12 cellular contexts compared by ENCODE assay signal in the genomic region with DNA sequence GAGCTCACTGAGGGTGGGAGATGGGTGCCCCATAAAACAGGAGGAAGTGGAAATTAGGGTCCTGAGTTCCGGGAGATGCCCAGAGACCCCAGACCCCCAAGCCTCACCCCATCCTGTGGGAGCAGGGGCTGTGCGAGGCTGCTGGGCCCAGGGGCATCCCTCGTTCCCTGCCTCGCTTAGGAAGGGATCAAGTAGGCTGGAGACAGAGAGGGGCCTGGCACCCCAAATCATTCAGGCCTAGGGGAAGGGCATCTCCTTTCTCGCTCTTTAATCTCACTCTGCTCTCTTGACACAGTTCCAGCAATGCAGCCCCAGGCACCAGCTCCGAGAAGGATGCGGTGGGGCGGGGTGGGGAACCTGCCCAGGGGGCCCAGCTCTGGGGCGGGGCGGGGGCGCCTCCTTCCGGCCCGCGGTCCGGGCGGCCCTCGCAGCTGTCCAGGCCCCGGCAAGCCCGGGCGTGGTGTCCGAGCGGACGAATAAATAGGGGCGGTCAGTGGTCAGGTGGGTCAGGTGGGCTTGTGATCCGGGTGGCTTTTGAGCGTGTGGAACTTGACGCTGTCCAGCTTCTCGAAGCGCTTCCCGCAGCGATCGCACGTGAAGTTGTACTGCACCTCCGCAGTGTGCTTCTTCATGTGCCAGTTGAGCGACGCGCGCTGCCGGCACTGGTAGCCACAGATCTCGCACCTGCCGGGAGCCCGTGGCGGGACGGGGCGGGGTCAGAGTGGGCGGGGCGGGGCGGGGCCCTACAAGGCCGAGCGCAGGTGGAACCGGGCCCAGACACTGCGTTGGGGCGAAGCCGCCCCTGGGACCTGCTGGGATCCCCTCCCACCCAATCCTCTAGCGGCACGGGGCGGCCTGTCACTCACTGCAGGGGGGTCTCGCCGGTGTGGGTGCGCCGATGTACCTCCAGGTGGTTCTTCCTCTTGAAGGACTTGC. TPM values are rescaled to one million over a fixed set of nuclear protein-coding genes. Genes with fewer than 3 reads are reported as not detected.
DNase-seq lines count a peak whose midpoint lies in the region; ATAC-seq and TF ChIP-seq lines count a peak whose summit lies in the region.
"Had no signal": no experiment of that assay in that cellular context is flagged by ENCODE, and none has a peak within 500 bp of the region (broad histone marks: within the 10 kb centered on the region; RNA-seq: fewer than 3 reads in every experiment).

No MANE protein-coding gene starts in this region.

- POLR2A ChIA-PET in MCF 10A (lab: Yijun Ruan, JAX) = interaction anchor here (0.6 to 1.4 kb wide), 5 partner anchors 48 to 202 kb away, joined by 3 to 7 read pairs (median 4); a partner anchor contains a TSS

- TF ChIP-seq POLR2A in breast epithelium (IDR thresholded peaks at IDR 0.05) = no peak

- H3K9ac ChIP-seq in endodermal cell (ENCODE audit: extremely low read depth, low read length, poor library complexity, severe bottlenecking) = no peak overlapping the region

- H3K4me1 Mint-ChIP-seq in MCF 10A (ENCODE audit: insufficient read depth, unreplicated experiment) (peaks cover 6% of the 10 kb centered on the region), T-helper 17 cell (peaks cover 24% of the 10 kb centered on the region), endodermal cell (no peaks in the 10 kb centered on the region), type B pancreatic cell (ENCODE audit: unreplicated experiment) (peaks cover 4% of the 10 kb centered on the region), chondrocyte (ENCODE audit: low read depth) (peaks cover 13% of the 10 kb centered on the region)

- no peak for TF ChIP-seq CTCF in MCF 10A (IDR thresholded peaks at IDR 0.05; ENCODE audit: unreplicated experiment)
- no peak for TF ChIP-seq CTCF in breast epithelium (IDR thresholded peaks at IDR 0.05)
- TF ChIP-seq CTCF in endodermal cell (conservative IDR thresholded peaks at IDR 0.05) = no peak
- TF ChIP-seq CTCF in type B pancreatic cell (conservative IDR thresholded peaks at IDR 0.05) = no peak
- no peak for TF ChIP-seq CTCF in chondrocyte (IDR thresholded peaks at IDR 0.05)

- H3K4me1 ChIP-seq in breast epithelium (peaks cover 6 to 13% of the 10 kb centered on the region in 2 donors), endodermal cell (ENCODE audit: control insufficient read depth, insufficient read depth, low read length) (no peaks in the 10 kb centered on the region)

- no TSS peak for BruUV-seq in MCF 10A (replicated peaks; lab: Mats Ljungman, UMichigan)

- DNase-seq in MCF 10A (ENCODE audit: unreplicated experiment) = no peak
- no peak for DNase-seq in breast epithelium (ENCODE audit: low spot score in 2 of 2)
- no peak for DNase-seq in T-helper 17 cell
- peak; percentile 71 for DNase-seq in endodermal cell
- no peak for DNase-seq in type B pancreatic cell (ENCODE audit: extremely low spot score, unreplicated experiment)
- DNase-seq in chondrocyte (ENCODE audit: low spot score) = no peak

- CTCF ChIA-PET in MCF 10A (lab: Yijun Ruan, JAX) = interaction anchor here (0.5 to 2.5 kb wide), 32 partner anchors 8 to 1522 kb away, joined by 3 to 12 read pairs (median 4); a partner anchor contains a TSS

- H3K9me3 ChIP-seq in breast epithelium (no peaks in the 10 kb centered on the region), T-helper 17 cell (ENCODE audit: control insufficient read depth, low read length, poor library complexity, severe bottlenecking) (no peaks in the 10 kb centered on the region), endodermal cell (ENCODE audit: control insufficient read depth, low read length) (no peaks in the 10 kb centered on the region)
- H3K9me3 ChIP-seq: body of pancreas had no signal

- H3K36me3 Mint-ChIP-seq in MCF 10A (ENCODE audit: insufficient read depth, unreplicated experiment) = no peaks in the 10 kb centered on the region
- peaks cover 5% of the 10 kb centered on the region for H3K36me3 Mint-ChIP-seq in T-helper 17 cell (ENCODE audit: low read depth)
- H3K36me3 Mint-ChIP-seq in endodermal cell (ENCODE audit: low read depth) = peaks cover 12% of the 10 kb centered on the region
- H3K36me3 Mint-ChIP-seq in type B pancreatic cell = peaks cover 4% of the 10 kb centered on the region
- peaks cover 3% of the 10 kb centered on the region for H3K36me3 Mint-ChIP-seq in chondrocyte (ENCODE audit: low read depth)

- H3K4me3 Mint-ChIP-seq in MCF 10A (ENCODE audit: unreplicated experiment) (peak overlapping the region; percentile 28), T-helper 17 cell (peak overlapping the region; percentile 79), endodermal cell (no peak overlapping the region), type B pancreatic cell (peak overlapping the region; percentile 63), chondrocyte (ENCODE audit: unreplicated experiment) (no peak overlapping the region)

- no peak overlapping the region for H3K27ac Mint-ChIP-seq in MCF 10A (ENCODE audit: low read depth, unreplicated experiment)
- peak overlapping the region; percentile 34 for H3K27ac Mint-ChIP-seq in T-helper 17 cell
- H3K27ac Mint-ChIP-seq in endodermal cell = no peak overlapping the region
- H3K27ac Mint-ChIP-seq in type B pancreatic cell = no peak overlapping the region
- H3K27ac Mint-ChIP-seq in chondrocyte (ENCODE audit: unreplicated experiment) = no peak overlapping the region

- H3K9me3 Mint-ChIP-seq in MCF 10A (ENCODE audit: unreplicated experiment) (no peaks in the 10 kb centered on the region), endodermal cell (peaks cover 3% of the 10 kb centered on the region), type B pancreatic cell (no peaks in the 10 kb centered on the region), chondrocyte (ENCODE audit: low read depth) (no peaks in the 10 kb centered on the region)

- WGBS in endodermal cell (ENCODE audit: insufficient coverage in 1 of 2, insufficient read length in 1 of 2), 2 experiments = 91 to 100% methylated on average over 7 to 61 of the region's 61 CpGs

- H3K36me3 ChIP-seq in breast epithelium = no peaks in the 10 kb centered on the region
- no peaks in the 10 kb centered on the region for H3K36me3 ChIP-seq in endodermal cell (ENCODE audit: control insufficient read depth, insufficient read depth, low read length)

- intact Hi-C loops in MCF 10A (cut with micrococcal nuclease) (no loop called here), breast epithelium (cut with DNase I; ENCODE audit: low total_unique reads) (loop anchor here (1.0 to 10.0 kb wide), 2 partner anchors 20 to 189 kb away; a partner anchor contains a TSS)

- H3K27ac ChIP-seq in breast epithelium = no peak overlapping the region
- no peak overlapping the region for H3K27ac ChIP-seq in endodermal cell (ENCODE audit: low read depth, low read length)
- H3K27ac ChIP-seq: body of pancreas had no signal

- H3K27me3 ChIP-seq in breast epithelium (peaks cover 22 to 53% of the 10 kb centered on the region in 2 donors), endodermal cell (ENCODE audit: control insufficient read depth, insufficient read depth, low read length, poor library complexity, severe bottlenecking) (peaks cover 48% of the 10 kb centered on the region)

- ATAC-seq in T-helper 17 cell (no peak), GM21717 (IDR thresholded peaks at IDR 0.05; ENCODE audit: unreplicated experiment) (no peak), HG02938 (IDR thresholded peaks at IDR 0.05; ENCODE audit: unreplicated experiment) (no peak)

- no peak overlapping the region for H3K4me3 ChIP-seq in breast epithelium
- no peak overlapping the region for H3K4me3 ChIP-seq in endodermal cell (ENCODE audit: low read length)
- H3K4me3 ChIP-seq: body of pancreas had no signal

- H3K27me3 Mint-ChIP-seq in MCF 10A (ENCODE audit: insufficient read depth, unreplicated experiment) (no peaks in the 10 kb centered on the region), T-helper 17 cell (peaks cover 29% of the 10 kb centered on the region), endodermal cell (ENCODE audit: insufficient read depth) (peaks cover 43% of the 10 kb centered on the region), type B pancreatic cell (peaks cover 35% of the 10 kb centered on the region), chondrocyte (ENCODE audit: low read depth) (peaks cover 25% of the 10 kb centered on the region)

RNA-seq across cellular contexts. Expression of a gene that starts 2.6 kb away (rescaled TPM):
- 0.54 TPM in 1 of 2 replicates, not detected in the other for total RNA-seq in MCF 10A (2022)
- not detected for total RNA-seq in breast epithelium
- under 1 TPM in 1 of 2 donors, not detected in 1; 0.26 TPM for total RNA-seq in T-helper 17 cell
- total RNA-seq in endodermal cell = under 1 TPM in 1 of 2 donors, not detected in 1; 0.55 TPM
- 42.1 TPM for polyA plus RNA-seq in endodermal cell (2013, experiment 1 of 2)
- 37.5 TPM for polyA plus RNA-seq in endodermal cell (2013, experiment 2 of 2)
- total RNA-seq in type B pancreatic cell (ENCODE audit: low replicate concordance) = 1.7 and 3.3 TPM in 2 replicates
- 0.07 TPM in 1 of 3 replicates, not detected in the others for total RNA-seq in chondrocyte
- total RNA-seq: body of pancreas, mammary epithelial cell had no signal
- polyA plus RNA-seq: esophagus, mammary epithelial cell had no signal

RNA-seq across cellular contexts. Expression of a gene that starts 22.2 kb away (rescaled TPM):
- total RNA-seq in MCF 10A (2022) (7.7 and 8.7 TPM in 2 replicates), breast epithelium (10 to 100 TPM in 2 of 3 donors, 1 to 10 TPM in 1; 3.4 to 14.0 (median 10.8) TPM), T-helper 17 cell (10 to 100 TPM; 15.3 to 15.6 TPM), endodermal cell (10 to 100 TPM; 12.3 to 12.6 TPM), type B pancreatic cell (ENCODE audit: low replicate concordance) (11.5 and 13.4 TPM in 2 replicates), chondrocyte (6.8 to 8.6 TPM (median 8.2 TPM) in 3 replicates)
- 11.9 TPM for polyA plus RNA-seq in endodermal cell (2013, experiment 1 of 2)
- polyA plus RNA-seq in endodermal cell (2013, experiment 2 of 2) = 10.4 TPM

RNA-seq across cellular contexts. Expression of a gene that starts 45.5 kb away (rescaled TPM):
- total RNA-seq in MCF 10A (2022) (19.2 and 26.8 TPM in 2 replicates), breast epithelium (10 to 100 TPM; 37.0 to 56.0 (median 53.6) TPM), T-helper 17 cell (10 to 100 TPM; 22.6 to 23.9 TPM), endodermal cell (10 to 100 TPM; 24.7 to 26.2 TPM), type B pancreatic cell (ENCODE audit: low replicate concordance) (40.8 and 42.1 TPM in 2 replicates), chondrocyte (20.3 to 27.9 TPM (median 20.5 TPM) in 3 replicates)
- 39.6 TPM for polyA plus RNA-seq in endodermal cell (2013, experiment 1 of 2)
- 30.5 TPM for polyA plus RNA-seq in endodermal cell (2013, experiment 2 of 2)

RNA-seq across cellular contexts. Expression of a gene that starts 48.0 kb away (rescaled TPM):
- total RNA-seq in MCF 10A (2022) = 224 and 257 TPM in 2 replicates
- 10 to 100 TPM; 69.5 to 95.9 (median 92.1) TPM for total RNA-seq in breast epithelium
- total RNA-seq in T-helper 17 cell = 100 to 1,000 TPM; 233 to 250 TPM
- total RNA-seq in endodermal cell = 100 to 1,000 TPM; 454 to 459 TPM
- 423 TPM for polyA plus RNA-seq in endodermal cell (2013, experiment 1 of 2)
- polyA plus RNA-seq in endodermal cell (2013, experiment 2 of 2) = 371 TPM
- 342 and 403 TPM in 2 replicates for total RNA-seq in type B pancreatic cell (ENCODE audit: low replicate concordance)
- total RNA-seq in chondrocyte = 309 to 330 TPM (median 318 TPM) in 3 replicates

RNA-seq across cellular contexts. Expression of a gene that starts 48.5 kb away (rescaled TPM):
- total RNA-seq in MCF 10A (2022) = 0.30 TPM in 1 of 2 replicates, not detected in the other
- under 1 TPM in 2 of 3 donors, not detected in 1; 0.33 to 0.59 TPM for total RNA-seq in breast epithelium
- total RNA-seq in T-helper 17 cell = not detected
- 1 to 10 TPM in 1 of 2 donors, under 1 TPM in 1; 0.88 to 2.4 TPM for total RNA-seq in endodermal cell
- 1.5 TPM for polyA plus RNA-seq in endodermal cell (2013, experiment 1 of 2)
- 1.9 TPM for polyA plus RNA-seq in endodermal cell (2013, experiment 2 of 2)
- 1.0 and 2.2 TPM in 2 replicates for total RNA-seq in type B pancreatic cell (ENCODE audit: low replicate concordance)
- total RNA-seq in chondrocyte = 0.15 to 0.68 TPM (median 0.31 TPM) in 3 replicates
- total RNA-seq: T-helper 2 cell treated with Interferon-gamma antibody and Interleukin-4, amounts not matched to agents 100 ng/mL and 5 ng/mL, for 36 hours had no signal

Comparison
In these comparisons a context has a peak if more than half of its experiments do, and no peak if none do; other contexts are left out.
1. H3K4me3 Mint-ChIP-seq: peak in MCF 10A (single experiment), T-helper 17 cell (single experiment) and type B pancreatic cell (single experiment); none in endodermal cell (single experiment) and chondrocyte (single experiment).